ENCODE assay signal across 12 cellular contexts in genomic region chr2:13193075-13193474, GRCh38.
DNase-seq lines count a peak whose midpoint lies in the region; ATAC-seq and TF ChIP-seq lines count a peak whose summit lies in the region.
"Had no signal": no experiment of that assay in that cellular context is flagged by ENCODE, and none has a peak within 500 bp of the region (broad histone marks: within the 10 kb centered on the region; RNA-seq: fewer than 3 reads in every experiment).

No MANE protein-coding gene starts in this region.

- H3F3A ChIP-seq in GM23248 (ENCODE audit: insufficient read depth): no peaks in the 10 kb centered on the region

- H3K36me3 Mint-ChIP-seq in central memory CD8-positive, alpha-beta T cell (ENCODE audit: insufficient read depth): no peaks in the 10 kb centered on the region
- H3K36me3 Mint-ChIP-seq: natural killer cell had no signal

- intact Hi-C loops in cardiac septum (cut with DNase I): no loop called here

- H3K4me3 ChIP-seq in LNCaP clone FGC (ENCODE audit: low read depth, low read length): no peak overlapping the region
- no peak overlapping the region for H3K4me3 ChIP-seq in GM23248
- H3K4me3 ChIP-seq: esophagus muscularis mucosa had no signal

- H3K27me3 Mint-ChIP-seq in central memory CD8-positive, alpha-beta T cell: no peaks in the 10 kb centered on the region

- no peaks in the 10 kb centered on the region for H4K20me1 ChIP-seq in GM23248 (ENCODE audit: insufficient read depth)

- H3K36me3 ChIP-seq in GM23248 (ENCODE audit: low read depth): no peaks in the 10 kb centered on the region
- H3K36me3 ChIP-seq: esophagus muscularis mucosa had no signal

- no peak overlapping the region for H3K27ac ChIP-seq in GM23248
- H3K27ac ChIP-seq: esophagus muscularis mucosa had no signal

- H3K9ac ChIP-seq in GM23248: no peak overlapping the region

- H3K9me3 Mint-ChIP-seq in central memory CD8-positive, alpha-beta T cell: no peaks in the 10 kb centered on the region
- H3K9me3 Mint-ChIP-seq: natural killer cell had no signal

- DNase-seq in LNCaP clone FGC (ENCODE audit: low read depth) (peak; percentile 23), DMS 273 (lab: John Stamatoyannopoulos, UW; ENCODE audit: unreplicated experiment) (no peak), cardiac septum (ENCODE audit: low spot score) (no peak), NCI-H1048 (lab: John Stamatoyannopoulos, UW) (no peak), GM23248 (no peak)
- DNase-seq in central memory CD8-positive, alpha-beta T cell (ENCODE audit: low spot score in 2 of 2): no peak
- DNase-seq: activated CD8-positive, alpha-beta memory T cell treated with anti-CD3 and anti-CD28 coated beads, Interleukin-2, amount 50 U/mL, for 48 hours; natural killer cell; NCI-H1930 had no signal

- no peak overlapping the region for H3K4me2 ChIP-seq in GM23248 (ENCODE audit: unreplicated experiment)

- no peak overlapping the region for H3K27ac Mint-ChIP-seq in central memory CD8-positive, alpha-beta T cell (ENCODE audit: low read depth)
- H3K27ac Mint-ChIP-seq: natural killer cell had no signal

- no peaks in the 10 kb centered on the region for H3K79me2 ChIP-seq in GM23248 (ENCODE audit: insufficient read depth)

- H3K4me3 Mint-ChIP-seq in central memory CD8-positive, alpha-beta T cell: no peak overlapping the region
- H3K4me3 Mint-ChIP-seq: natural killer cell had no signal

- WGBS in GM23248 (ENCODE audit: low coverage in 1 of 2, low lambda C conversion rate in 2 of 2, missing lambda C conversion rate in 2 of 2), 2 experiments: 77 to 86% methylated on average over 4 of the region's 4 CpGs

- H3K4me1 ChIP-seq in GM23248 (ENCODE audit: insufficient read depth): no peaks in the 10 kb centered on the region
- H3K4me1 ChIP-seq: esophagus muscularis mucosa had no signal

- no peaks in the 10 kb centered on the region for H3K27me3 ChIP-seq in GM23248 (replicated peaks; ENCODE audit: insufficient read depth)
- H3K27me3 ChIP-seq: esophagus muscularis mucosa had no signal

- ATAC-seq in GM18868 (IDR thresholded peaks at IDR 0.05; ENCODE audit: unreplicated experiment) (peak; percentile 87), GM21825 (IDR thresholded peaks at IDR 0.05; ENCODE audit: unreplicated experiment) (peak; percentile 58)
- peak; percentile 46 for ATAC-seq in central memory CD8-positive, alpha-beta T cell (replicated peaks; ENCODE audit: extremely low read depth, poor library complexity, severe bottlenecking)

- no peak overlapping the region for H2AFZ ChIP-seq in GM23248

- in situ Hi-C loops in GM23248 (cut with MboI): no loop called here

- TF ChIP-seq CTCF in LNCaP clone FGC (IDR thresholded peaks at IDR 0.05; ENCODE audit: control insufficient read depth, extremely low read depth, insufficient read depth): no peak

- no peaks in the 10 kb centered on the region for H3K9me3 ChIP-seq in GM23248 (ENCODE audit: low read depth)
- H3K9me3 ChIP-seq: esophagus muscularis mucosa had no signal

- H3K4me1 Mint-ChIP-seq in central memory CD8-positive, alpha-beta T cell: no peaks in the 10 kb centered on the region
- H3K4me1 Mint-ChIP-seq: natural killer cell had no signal

- no peaks in the 10 kb centered on the region for H3K9me2 ChIP-seq in GM23248 (ENCODE audit: insufficient read depth)
